Comparison of ENCODE assay signal across 8 cellular contexts in the genomic region with DNA sequence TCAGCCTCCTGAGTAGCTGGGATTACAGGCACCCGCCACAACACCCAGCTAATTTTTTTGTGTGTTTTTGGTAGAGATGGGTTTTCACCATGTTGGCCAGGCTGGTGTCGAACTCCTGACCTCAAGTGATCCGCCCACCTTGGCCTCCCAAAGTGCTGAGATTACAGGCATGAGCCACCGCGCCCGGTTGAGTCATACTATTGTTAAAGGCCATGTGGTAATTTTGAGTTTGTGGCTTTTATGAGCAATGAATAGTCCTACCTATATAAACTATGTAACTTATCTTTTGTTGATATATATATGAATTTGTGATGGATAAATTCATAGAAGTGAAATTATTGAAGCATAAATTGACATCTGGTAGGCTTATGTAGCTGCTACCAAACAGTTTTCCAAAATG. TPM values are rescaled to one million over a fixed set of nuclear protein-coding genes. Genes with fewer than 3 reads are reported as not detected.
DNase-seq lines count a peak whose midpoint lies in the region; ATAC-seq and TF ChIP-seq lines count a peak whose summit lies in the region.
"Not testable (repeated sequence)": the region's sequence is repeated elsewhere in the genome, so short reads cannot be mapped to it uniquely, and the experiment has no call there.

No MANE protein-coding gene starts in this region.

- CTCF ChIA-PET in activated CD8-positive, alpha-beta T cell treated with anti-CD3 and anti-CD28 coated beads for 36 hours (lab: Charles Lee), result interaction anchor here (1.2 to 2.3 kb wide), 2 partner anchors 10 to 28 kb away, joined by 3 to 8 read pairs; no protein-coding TSS in a partner anchor

- not testable (repeated sequence) for H3K27ac ChIP-seq in epithelial cell of prostate

- not testable (repeated sequence) for ATAC-seq in activated CD8-positive, alpha-beta T cell treated with anti-CD3 and anti-CD28 coated beads for 36 hours; stimulated activated naive CD8-positive, alpha-beta T cell treated with anti-CD3 and anti-CD28 coated beads, Interleukin-15, Interleukin-2, amounts not matched to agents 100 U/mL and 50 U/mL, for 24 hours

- intact Hi-C loops in activated CD8-positive, alpha-beta T cell treated with anti-CD3 and anti-CD28 coated beads for 36 hours (cut with micrococcal nuclease), result not testable (repeated sequence)

- TF ChIP-seq CTCF in activated CD8-positive, alpha-beta T cell treated with anti-CD3 and anti-CD28 coated beads for 36 hours (IDR thresholded peaks at IDR 0.05), result not testable (repeated sequence)

- not testable (repeated sequence) for H3K4me3 Mint-ChIP-seq in activated CD8-positive, alpha-beta T cell treated with anti-CD3 and anti-CD28 coated beads for 36 hours; activated naive CD8-positive, alpha-beta T cell treated with anti-CD3 and anti-CD28 coated beads for 36 hours

- not testable (repeated sequence) for H3K36me3 Mint-ChIP-seq in activated CD8-positive, alpha-beta T cell treated with anti-CD3 and anti-CD28 coated beads for 36 hours (ENCODE audit: low read depth)
- H3K36me3 Mint-ChIP-seq in activated naive CD8-positive, alpha-beta T cell treated with anti-CD3 and anti-CD28 coated beads for 36 hours, result peaks cover 10% of the 10 kb centered on the region

- not testable (repeated sequence) for H3K9me3 Mint-ChIP-seq in activated CD8-positive, alpha-beta T cell treated with anti-CD3 and anti-CD28 coated beads for 36 hours; activated naive CD8-positive, alpha-beta T cell treated with anti-CD3 and anti-CD28 coated beads for 36 hours

- not testable (repeated sequence) for H3K27ac Mint-ChIP-seq in activated CD8-positive, alpha-beta T cell treated with anti-CD3 and anti-CD28 coated beads for 36 hours; activated naive CD8-positive, alpha-beta T cell treated with anti-CD3 and anti-CD28 coated beads for 36 hours

- H3K4me1 Mint-ChIP-seq in activated CD8-positive, alpha-beta T cell treated with anti-CD3 and anti-CD28 coated beads for 36 hours (ENCODE audit: low read depth); activated naive CD8-positive, alpha-beta T cell treated with anti-CD3 and anti-CD28 coated beads for 36 hours: not testable (repeated sequence)

- DNase-seq in Daoy (ENCODE audit: low read depth), result peak; percentile 23
- peak; percentile 39 for DNase-seq in M059J (ENCODE audit: low read depth)
- peak; percentile 28 for DNase-seq in RPMI7951 (ENCODE audit: low read depth)
- DNase-seq in activated CD8-positive, alpha-beta T cell treated with anti-CD3 and anti-CD28 coated beads for 36 hours, result peak; percentile 67
- DNase-seq in activated naive CD8-positive, alpha-beta T cell treated with anti-CD3 and anti-CD28 coated beads for 36 hours, result peak; percentile 12
- peak; percentile 18 for DNase-seq in epithelial cell of prostate (ENCODE audit: low read depth, low spot score)
- peak; percentile 15 for DNase-seq in iris pigment epithelial cell (ENCODE audit: low read depth)
- peak; percentile 15 for DNase-seq in stimulated activated naive CD8-positive, alpha-beta T cell treated with anti-CD3 and anti-CD28 coated beads, Interleukin-15, Interleukin-2, amounts not matched to agents 100 U/mL and 50 U/mL, for 24 hours

- H3K27me3 Mint-ChIP-seq in activated CD8-positive, alpha-beta T cell treated with anti-CD3 and anti-CD28 coated beads for 36 hours, result not testable (repeated sequence)
- H3K27me3 Mint-ChIP-seq in activated naive CD8-positive, alpha-beta T cell treated with anti-CD3 and anti-CD28 coated beads for 36 hours, result peaks cover 12% of the 10 kb centered on the region

- POLR2A ChIA-PET in activated CD8-positive, alpha-beta T cell treated with anti-CD3 and anti-CD28 coated beads for 36 hours (lab: Charles Lee), result not testable (repeated sequence)

RNA-seq across cellular contexts. Expression of gene ZNF766, which starts 3.8 kb away (rescaled TPM):
- 7.5 and 12.5 TPM in 2 replicates for total RNA-seq in Daoy (2014; rRNA removed; shearing (Covaris generic))
- total RNA-seq in M059J (2014; rRNA removed; shearing (Covaris generic)), result 23.9 and 24.6 TPM in 2 replicates
- 11.7 and 13.8 TPM in 2 replicates for total RNA-seq in RPMI7951 (2014; rRNA removed; shearing (Covaris generic))
- total RNA-seq in activated CD8-positive, alpha-beta T cell treated with anti-CD3 and anti-CD28 coated beads for 36 hours, result 10 to 100 TPM; 30.7 to 32.9 TPM
- 10 to 100 TPM; 28.6 to 31.4 TPM for total RNA-seq in activated naive CD8-positive, alpha-beta T cell treated with anti-CD3 and anti-CD28 coated beads for 36 hours

RNA-seq across cellular contexts. Expression of gene ZNF480, which starts 31.4 kb away (rescaled TPM):
- total RNA-seq in Daoy (2014; rRNA removed; shearing (Covaris generic)), result 8.6 and 10.7 TPM in 2 replicates
- total RNA-seq in M059J (2014; rRNA removed; shearing (Covaris generic)), result 10.2 and 13.6 TPM in 2 replicates
- 8.7 and 10.8 TPM in 2 replicates for total RNA-seq in RPMI7951 (2014; rRNA removed; shearing (Covaris generic))
- 1 to 10 TPM; 2.6 to 3.2 TPM for total RNA-seq in activated CD8-positive, alpha-beta T cell treated with anti-CD3 and anti-CD28 coated beads for 36 hours
- total RNA-seq in activated naive CD8-positive, alpha-beta T cell treated with anti-CD3 and anti-CD28 coated beads for 36 hours, result 1 to 10 TPM; 5.7 to 6.4 TPM

Comparison
In these comparisons a context has a peak if more than half of its experiments do, and no peak if none do; other contexts are left out.
1. DNase-seq: peak in every context shown above with its lines; median percentile 67 in activated CD8-positive, alpha-beta T cell treated with anti-CD3 and anti-CD28 coated beads for 36 hours; 39 in M059J; 28 in RPMI7951; 23 in Daoy; 18 in epithelial cell of prostate; 15 in iris pigment epithelial cell; 15 in stimulated activated naive CD8-positive, alpha-beta T cell treated with anti-CD3 and anti-CD28 coated beads, Interleukin-15, Interleukin-2, amounts not matched to agents 100 U/mL and 50 U/mL, for 24 hours; 12 in activated naive CD8-positive, alpha-beta T cell treated with anti-CD3 and anti-CD28 coated beads for 36 hours.